ENCODE assay signal across 8 cellular contexts in genomic region chr12:121579190-121579791, GRCh38. TPM values are rescaled to one million over a fixed set of nuclear protein-coding genes. Genes with fewer than 3 reads are reported as not detected.
DNase-seq lines count a peak whose midpoint lies in the region; TF ChIP-seq lines count a peak whose summit lies in the region.

No MANE protein-coding gene starts in this region.

- peaks cover 9% of the 10 kb centered on the region; the same call in 1 of the 2 replicates for H3K36me3 Mint-ChIP-seq in HFFc6 (ENCODE audit: low read depth)

- peak overlapping the region; percentile 92 for H3K27ac Mint-ChIP-seq in HFFc6

- no peaks in the 10 kb centered on the region for H3K9me3 Mint-ChIP-seq in HFFc6

- WGBS in transverse colon (ENCODE audit: low coverage in 1 of 2), 2 donors, result 0 to 2% methylated on average over 11 to 53 of the region's 53 CpGs

- H3K4me1 ChIP-seq in BE2C (peaks cover 5% of the 10 kb centered on the region), mucosa of rectum (ENCODE audit: control insufficient read depth in 2 of 2, insufficient read depth in 2 of 2, low read length in 2 of 2) (peaks cover 25 to 35% of the 10 kb centered on the region in 2 donors), transverse colon (peaks cover 18 to 73% (median 40%) of the 10 kb centered on the region in 4 donors)
- H3K4me1 ChIP-seq in effector memory CD4-positive, alpha-beta T cell (ENCODE audit: control insufficient read depth, insufficient read depth, low read length, poor library complexity, severe bottlenecking), result peaks cover 39% of the 10 kb centered on the region

- DNase-seq in BE2C, result no peak
- DNase-seq in HFFc6, result no peak
- DNase-seq in activated CD4-positive, alpha-beta T cell treated with anti-CD3 and anti-CD28 coated beads, Interleukin-2, amount 50 U/mL, for 48 hours, result peak; percentile 47 to 53
- peak; percentile 10 to 29 (median 15) for DNase-seq in effector memory CD4-positive, alpha-beta T cell
- peak; percentile 54 for DNase-seq in transverse colon
- no peak for DNase-seq in KG1 (lab: John Stamatoyannopoulos, UW)
- DNase-seq in NCI-H2081 (lab: John Stamatoyannopoulos, UW), result no peak

- H3K27me3 ChIP-seq in BE2C (no peaks in the 10 kb centered on the region), mucosa of rectum (ENCODE audit: control insufficient read depth in 2 of 2, insufficient read depth in 2 of 2, low read length in 2 of 2) (no peaks in the 10 kb centered on the region), transverse colon (no peaks in the 10 kb centered on the region)
- no peaks in the 10 kb centered on the region for H3K27me3 ChIP-seq in effector memory CD4-positive, alpha-beta T cell (replicated peaks; ENCODE audit: control insufficient read depth, insufficient read depth, low read length, poor library complexity, severe bottlenecking)

- H3K4me3 ChIP-seq in BE2C (ENCODE audit: low read depth, low read length) (peak overlapping the region; percentile 68), mucosa of rectum (ENCODE audit: low read length in 2 of 2) (peak overlapping the region; percentile 70 to 79), transverse colon (peak overlapping the region; percentile 59 to 80 (median 64))
- H3K4me3 ChIP-seq in effector memory CD4-positive, alpha-beta T cell (ENCODE audit: insufficient read depth, low read depth, low read length, poor library complexity, severe bottlenecking), result peak overlapping the region; percentile 72

- H3K4me3 Mint-ChIP-seq in HFFc6, result peak overlapping the region; percentile 92

- TF ChIP-seq EP300 in transverse colon (IDR thresholded peaks at IDR 0.05; ENCODE audit: low read depth), result no peak

- H3K36me3 ChIP-seq in BE2C (peaks cover 12% of the 10 kb centered on the region), mucosa of rectum (ENCODE audit: control insufficient read depth in 2 of 2, insufficient read depth in 2 of 2, low read length in 2 of 2) (peaks cover 0 to 7% of the 10 kb centered on the region in 2 donors), transverse colon (no peaks in the 10 kb centered on the region)
- peaks cover 19% of the 10 kb centered on the region for H3K36me3 ChIP-seq in effector memory CD4-positive, alpha-beta T cell (ENCODE audit: control insufficient read depth, insufficient read depth, low read length)

- intact Hi-C loops in transverse colon (cut with DNase I; ENCODE audit: low total_unique reads), result no loop called here

- TF ChIP-seq CTCF in BE2C (IDR thresholded peaks at IDR 0.05; ENCODE audit: low read depth, low read length) (no peak), HFFc6 (IDR thresholded peaks at IDR 0.05) (0 out of 2 replicates have a peak, but pooled peaks have one; percentile 4), transverse colon (IDR thresholded peaks at IDR 0.05) (no peak)

- no peak for TF ChIP-seq POLR2A in transverse colon (IDR thresholded peaks at IDR 0.05)

- H3K4me1 Mint-ChIP-seq in HFFc6 (ENCODE audit: low read depth), result peaks cover 56% of the 10 kb centered on the region

- peaks cover 7% of the 10 kb centered on the region; the same call in 1 of the 2 replicates for H3K27me3 Mint-ChIP-seq in HFFc6 (ENCODE audit: insufficient read depth)

- in situ Hi-C loops in transverse colon (cut with MboI; ENCODE audit: low pct_ligation_motif_present in 1 of 4, low pct_unique_long_range_greater_than_20kb in 1 of 4, low sequenced_read_pairs in 3 of 4), result loop anchor here in 1 of 4 donors (10.0 kb wide), 1 partner anchor 46 kb away; the partner anchor contains the start of gene ORAI1

- H3K9me3 ChIP-seq in BE2C (no peaks in the 10 kb centered on the region), mucosa of rectum (ENCODE audit: control insufficient read depth in 2 of 2, low read length in 2 of 2) (no peaks in the 10 kb centered on the region), transverse colon (no peaks in the 10 kb centered on the region)
- no peaks in the 10 kb centered on the region for H3K9me3 ChIP-seq in effector memory CD4-positive, alpha-beta T cell (ENCODE audit: control insufficient read depth, low read length)

- peak overlapping the region; percentile 81 for H3K27ac ChIP-seq in effector memory CD4-positive, alpha-beta T cell (ENCODE audit: insufficient read depth, low read length, poor library complexity, severe bottlenecking)
- H3K27ac ChIP-seq in mucosa of rectum (ENCODE audit: low read depth in 2 of 2, low read length in 2 of 2) (peak overlapping the region; percentile 64 to 67), transverse colon (peak overlapping the region; percentile 88 to 90 (median 89))

- H3K9ac ChIP-seq in mucosa of rectum (ENCODE audit: low read depth in 1 of 2, low read length in 2 of 2), result peak overlapping the region; percentile 77

RNA-seq across cellular contexts. Expression of gene KDM2B, which starts 1.5 kb away (rescaled TPM):
- polyA plus RNA-seq in BE2C (2012; ENCODE audit: insufficient read depth, insufficient read length, low read depth), result 53.2 TPM
- 10 to 100 TPM; 15.4 to 24.0 (median 21.5) TPM for total RNA-seq in HFFc6 (2021; fragmentation: NEBNext Ultra II Directional; extraction: Animal tissue kit (Norgen Biotek cat#: 25700))
- 10 to 100 TPM in 3 of 4 donors, 1 to 10 TPM in 1; 7.2 to 39.3 (median 15.2) TPM for total RNA-seq in transverse colon

RNA-seq across cellular contexts. Expression of gene ORAI1, which starts 47.0 kb away (rescaled TPM):
- polyA plus RNA-seq in BE2C (2012; ENCODE audit: insufficient read depth, insufficient read length, low read depth), result 27.1 TPM
- 10 to 100 TPM; 18.5 to 25.7 (median 22.0) TPM for total RNA-seq in HFFc6 (2021; fragmentation: NEBNext Ultra II Directional; extraction: Animal tissue kit (Norgen Biotek cat#: 25700))
- total RNA-seq in transverse colon, result 1 to 10 TPM; 7.5 to 9.1 (median 8.2) TPM

Comparison
In these comparisons a context has a peak if more than half of its experiments do, and no peak if none do; other contexts are left out.
1. DNase-seq: peak in activated CD4-positive, alpha-beta T cell treated with anti-CD3 and anti-CD28 coated beads, Interleukin-2, amount 50 U/mL, for 48 hours (2 of 2), effector memory CD4-positive, alpha-beta T cell (3 of 3) and transverse colon (single experiment); none in BE2C (single experiment), HFFc6 (single experiment), KG1 (single experiment) and NCI-H2081 (0 of 2).
2. Peak in every context shown above with its lines, with median percentiles within 50 percentile points of each other: H3K4me3 ChIP-seq and H3K27ac ChIP-seq.